8 cellular contexts compared by ENCODE assay signal in the genomic region with DNA sequence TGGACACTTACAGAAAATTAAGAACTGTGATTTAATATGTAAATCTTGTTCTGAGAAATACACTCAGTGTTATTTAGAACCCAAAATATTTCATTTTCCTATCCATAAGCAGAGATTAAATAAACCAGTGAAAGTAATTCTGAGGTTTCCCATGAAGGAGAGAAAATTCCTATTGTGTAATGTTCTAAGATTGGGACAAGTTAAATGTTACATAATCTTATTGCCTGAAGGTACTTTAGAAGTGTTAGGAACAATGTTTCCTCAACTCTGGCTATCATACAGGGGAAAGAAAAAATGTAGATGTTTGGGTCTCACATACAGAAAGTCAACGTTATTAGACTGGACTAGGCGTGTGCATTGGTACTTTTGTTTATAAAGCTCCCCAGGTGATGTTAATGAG.
"Had no signal": no experiment of that assay in that cellular context is flagged by ENCODE, and none has a peak within 500 bp of the region (broad histone marks: within the 10 kb centered on the region; RNA-seq: fewer than 3 reads in every experiment).

No MANE protein-coding gene starts in this region.

- H3K4me1 ChIP-seq: HAP-1 had no signal

- DNase-seq: GM23248, GOT3, H7, HFFc6, IMR-90 had no signal

- ATAC-seq: HCT116, K562 had no signal

- H3K27ac ChIP-seq: GM23248 had no signal

- H3K9me3 ChIP-seq: HAP-1 had no signal

- H3K4me3 Mint-ChIP-seq: HFFc6 had no signal

- H3K4me3 ChIP-seq: GM23248, HAP-1, K562 had no signal

- H3K27ac Mint-ChIP-seq: HFFc6 had no signal

- H2AFZ ChIP-seq: GM23248 had no signal

- H3K36me3 ChIP-seq: HAP-1 had no signal

- H3K9ac ChIP-seq: GM23248 had no signal
